ENCODE assay signal across 9 cellular contexts in the genomic region with DNA sequence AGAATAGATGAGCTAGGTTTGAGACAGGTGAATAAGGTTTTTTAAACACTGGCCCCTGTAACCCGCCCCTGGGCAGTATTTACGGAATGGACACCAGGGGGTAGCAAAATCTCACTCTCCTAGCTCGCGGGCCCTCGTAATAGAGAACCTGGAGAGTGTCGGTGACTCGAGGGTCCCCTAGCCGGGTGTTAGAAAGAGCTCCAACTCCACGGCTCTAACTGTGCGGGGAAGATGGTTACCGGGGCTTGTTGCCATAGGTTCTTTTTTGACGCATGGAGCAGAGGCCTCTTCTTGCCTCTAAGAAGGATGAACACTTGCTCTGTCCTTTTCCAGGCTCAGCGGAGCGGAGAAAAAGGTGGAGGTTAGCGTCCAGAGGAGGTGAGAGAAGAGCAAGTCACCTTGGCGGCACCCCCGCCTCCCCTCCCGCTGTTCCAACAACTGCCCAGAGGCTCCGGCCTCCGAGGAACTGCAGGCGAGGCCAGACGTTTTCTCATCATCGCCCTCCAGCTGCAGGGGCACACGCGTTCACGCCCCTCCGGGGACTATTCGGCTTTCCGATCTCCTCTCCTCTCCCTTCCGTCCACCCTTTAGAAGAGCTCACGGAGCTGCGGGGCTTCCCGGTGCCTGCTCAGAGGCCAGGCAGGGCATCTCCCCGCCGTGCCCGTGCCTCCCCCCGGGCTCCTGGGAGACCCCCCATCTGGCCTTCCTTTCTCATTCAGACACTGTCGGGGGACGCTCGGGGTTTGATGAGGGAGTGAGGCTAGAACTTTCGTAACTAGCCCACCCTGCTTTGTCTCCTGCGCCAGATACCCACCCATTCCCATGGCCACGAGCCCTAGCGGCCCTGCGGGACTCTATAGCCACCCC. TPM values are rescaled to one million over a fixed set of nuclear protein-coding genes. Genes with fewer than 3 reads are reported as not detected.
DNase-seq lines count a peak whose midpoint lies in the region; ATAC-seq, FAIRE-seq and TF ChIP-seq lines count a peak whose summit lies in the region.
"Had no signal": no experiment of that assay in that cellular context is flagged by ENCODE, and none has a peak within 500 bp of the region (broad histone marks: within the 10 kb centered on the region; RNA-seq: fewer than 3 reads in every experiment).

No MANE protein-coding gene starts in this region.

- intact Hi-C loops in PC-9 (cut with micrococcal nuclease; ENCODE audit: unreplicated experiment) (loop anchor here (1.0 to 10.0 kb wide), 3 partner anchors 36 to 489 kb away; no protein-coding TSS in a partner anchor), adrenal gland (cut with DNase I) (loop anchor here in 1 of 2 donors (2.0 kb wide), 1 partner anchor 22 kb away; no protein-coding TSS in a partner anchor), heart left ventricle (cut with DNase I) (loop anchor here in 9 of 10 donors (1.0 to 5.0 kb wide), 8 partner anchors 22 to 39 kb away; a partner anchor contains a TSS)

- H2AFZ ChIP-seq in PC-9 = no peak overlapping the region

- H3K4me2 ChIP-seq in PC-9 = no peak overlapping the region

- TF ChIP-seq CTCF in D721Med (IDR thresholded peaks at IDR 0.05; ENCODE audit: insufficient read depth, missing control alignments) (peak; percentile 64), PC-9 (conservative IDR thresholded peaks at IDR 0.05) (peak; percentile 54), adrenal gland (IDR thresholded peaks at IDR 0.05) (peak; percentile 17 to 66 (median 54)), heart left ventricle (IDR thresholded peaks at IDR 0.05) (peak; percentile 57 to 79 (median 67))

- H4K20me1 ChIP-seq in PC-9 (ENCODE audit: insufficient read depth) = no peaks in the 10 kb centered on the region

- H3K27ac ChIP-seq in PC-9 = no peak overlapping the region
- H3K27ac ChIP-seq in adrenal gland = peak overlapping the region in 3 of 5 donors; percentile 85 to 93 (median 90)
- H3K27ac ChIP-seq in heart left ventricle = peak overlapping the region in 11 of 12 donors; percentile 87 to 99 (median 93)

- H3F3A ChIP-seq in PC-9 (ENCODE audit: insufficient read depth, low read depth) = no peaks in the 10 kb centered on the region

- no peaks in the 10 kb centered on the region for H3K9me2 ChIP-seq in PC-9 (ENCODE audit: insufficient read depth)

- no peaks in the 10 kb centered on the region for H3K79me2 ChIP-seq in PC-9 (ENCODE audit: low read depth)

- no peak overlapping the region for H3K4me3 ChIP-seq in PC-9
- H3K4me3 ChIP-seq in adrenal gland = peak overlapping the region in 1 of 4 donors; percentile 88
- peak overlapping the region; percentile 14 to 99 (median 82) for H3K4me3 ChIP-seq in heart left ventricle

- H3K27me3 ChIP-seq in PC-9 (ENCODE audit: insufficient read depth, low read depth) (no peaks in the 10 kb centered on the region; the same call in none of the 2 replicates), adrenal gland (no peaks in the 10 kb centered on the region), heart left ventricle (peaks cover 0 to 6% (median 0%) of the 10 kb centered on the region in 9 donors)

- CTCF ChIA-PET in PC-9 (lab: Charles Lee) = interaction anchor here (1.1 to 2.2 kb wide), 4 partner anchors 36 to 67 kb away, joined by 3 to 19 read pairs (median 8); no protein-coding TSS in a partner anchor

- POLR2A ChIA-PET in PC-9 (lab: Charles Lee; ENCODE audit: unreplicated experiment) = interaction anchor here (0.6 to 0.7 kb wide), 3 partner anchors 36 to 369 kb away, joined by 4 to 6 read pairs (median 5); no protein-coding TSS in a partner anchor

- no peak for DNase-seq in D721Med (ENCODE audit: insufficient read length, low spot score)
- peak; percentile 72 for DNase-seq in KBM-7
- DNase-seq in PC-9 = peak in 1 of 2 experiments; percentile 44
- peak in 4 of 7 donors; percentile 20 to 73 (median 46) for DNase-seq in adrenal gland
- peak in 4 of 5 donors; percentile 57 to 69 (median 66) for DNase-seq in heart left ventricle
- peak; percentile 14 for DNase-seq in occipital lobe (lab: John Stamatoyannopoulos, UW)

- FAIRE-seq in D721Med (lab: Jason Lieb, UNC) = no peak

- TF ChIP-seq POLR2A in adrenal gland (IDR thresholded peaks at IDR 0.05) (no peak), heart left ventricle (IDR thresholded peaks at IDR 0.05) (no peak)

- ATAC-seq in heart left ventricle (peak; percentile 23 to 46 (median 32)), GM21576 (IDR thresholded peaks at IDR 0.05; ENCODE audit: unreplicated experiment) (no peak), HG02852 (IDR thresholded peaks at IDR 0.05; ENCODE audit: unreplicated experiment) (no peak)

- no peaks in the 10 kb centered on the region for H3K36me3 ChIP-seq in PC-9 (ENCODE audit: low read depth)
- peaks cover 0 to 9% of the 10 kb centered on the region in 2 donors for H3K36me3 ChIP-seq in adrenal gland (replicated peaks in 1 of 2)
- H3K36me3 ChIP-seq in heart left ventricle = peaks cover 0 to 12% (median 5%) of the 10 kb centered on the region in 9 donors

- in situ Hi-C loops in KBM-7 (cut with MboI; ENCODE audit: low pct_unique_long_range_greater_than_20kb, low sequenced_read_pairs) = no loop called here

- H3K4me1 ChIP-seq in PC-9 (replicated peaks; ENCODE audit: insufficient read depth) (no peaks in the 10 kb centered on the region), adrenal gland (replicated peaks in 1 of 2) (peaks cover 25 to 31% of the 10 kb centered on the region in 2 donors), heart left ventricle (peaks cover 0 to 40% (median 28%) of the 10 kb centered on the region in 12 donors)

- BruUV-seq in PC-9 (replicated peaks; lab: Mats Ljungman, UMichigan) = no TSS peak

- H3K9me3 ChIP-seq in PC-9 (ENCODE audit: insufficient read depth, low read depth) (no peaks in the 10 kb centered on the region), adrenal gland (replicated peaks in 1 of 3) (no peaks in the 10 kb centered on the region), heart left ventricle (no peaks in the 10 kb centered on the region)

- WGBS in adrenal gland, 4 donors = 41 to 62% (median 47%) methylated on average over 38 to 45 of the region's 45 CpGs
- WGBS in heart left ventricle, 4 donors = 2 to 4% (median 3%) methylated on average over 43 to 45 of the region's 45 CpGs

RNA-seq across cellular contexts. Expression of a gene that starts 1.4 kb away (rescaled TPM):
- total RNA-seq in PC-9 (2021) (12.7 and 13.0 TPM in 2 replicates), adrenal gland (100 to 1,000 TPM; 108 to 258 (median 151) TPM), heart left ventricle (10 to 100 TPM; 16.1 to 31.5 (median 18.8) TPM), occipital lobe (15.9 TPM)
- polyA plus RNA-seq in adrenal gland (100 to 1,000 TPM; 126 to 148 (median 137) TPM), heart left ventricle (10 to 100 TPM; 15.5 to 18.2 TPM)
- total RNA-seq: T-helper 1 cell treated with Interleukin-12 subunit alpha and Interleukin-12 subunit beta and Interleukin-4 antibody, amounts not matched to agents 30 ng/mL and 1 ng/mL, for 36 hours had no signal

RNA-seq across cellular contexts. Expression of a gene that starts 11.1 kb away (rescaled TPM):
- total RNA-seq in PC-9 (2021) (not detected in 2 replicates), adrenal gland (not detected), heart left ventricle (not detected), occipital lobe (not detected)
- polyA plus RNA-seq in adrenal gland (not detected), heart left ventricle (not detected)
- total RNA-seq: T-helper 1 cell treated with Interleukin-12 subunit alpha and Interleukin-12 subunit beta and Interleukin-4 antibody, amounts not matched to agents 30 ng/mL and 1 ng/mL, for 36 hours had no signal

RNA-seq across cellular contexts. Expression of a gene that starts 26.6 kb away (rescaled TPM):
- not detected in 2 replicates for total RNA-seq in PC-9 (2021)
- total RNA-seq in adrenal gland = under 1 TPM in 1 of 8 donors, not detected in 7; 0.34 TPM
- polyA plus RNA-seq in adrenal gland = under 1 TPM in 1 of 3 donors, not detected in 2; 0.20 TPM
- total RNA-seq in heart left ventricle = not detected
- under 1 TPM in 1 of 2 donors, not detected in 1; 0.04 TPM for polyA plus RNA-seq in heart left ventricle
- not detected for total RNA-seq in occipital lobe
- total RNA-seq: T-helper 1 cell treated with Interleukin-12 subunit alpha and Interleukin-12 subunit beta and Interleukin-4 antibody, amounts not matched to agents 30 ng/mL and 1 ng/mL, for 36 hours had no signal

RNA-seq across cellular contexts. Expression of a gene that starts 29.7 kb away (rescaled TPM):
- total RNA-seq in PC-9 (2021) (23.0 and 25.3 TPM in 2 replicates), adrenal gland (100 to 1,000 TPM in 6 of 8 donors, 10 to 100 TPM in 2; 81.8 to 169 (median 113) TPM), heart left ventricle (10 to 100 TPM; 33.9 to 97.9 (median 38.2) TPM), occipital lobe (9.7 TPM)
- polyA plus RNA-seq in adrenal gland (10 to 100 TPM; 14.8 to 97.2 (median 85.8) TPM), heart left ventricle (10 to 100 TPM; 50.0 to 57.4 TPM)

RNA-seq across cellular contexts. Expression of a gene that starts 32.1 kb away (rescaled TPM):
- total RNA-seq in PC-9 (2021) = 0.35 and 1.4 TPM in 2 replicates
- total RNA-seq in adrenal gland = 1 to 10 TPM in 5 of 8 donors, under 1 TPM in 2, not detected in 1; 0.55 to 3.9 (median 1.1) TPM
- polyA plus RNA-seq in adrenal gland = 1 to 10 TPM; 2.6 to 8.8 (median 8.0) TPM
- total RNA-seq in heart left ventricle = under 1 TPM in 6 of 9 donors, not detected in 3; 0.19 to 0.79 (median 0.36) TPM
- under 1 TPM; 0.29 to 0.57 TPM for polyA plus RNA-seq in heart left ventricle
- total RNA-seq in occipital lobe = not detected
- total RNA-seq: T-helper 1 cell treated with Interleukin-12 subunit alpha and Interleukin-12 subunit beta and Interleukin-4 antibody, amounts not matched to agents 30 ng/mL and 1 ng/mL, for 36 hours had no signal

Comparison
In these comparisons a context has a peak if more than half of its experiments do, and no peak if none do; other contexts are left out.
1. ATAC-seq: peak in heart left ventricle (4 of 4); none in GM21576 (single experiment) and HG02852 (single experiment).
2. Peak in every context shown above with its lines, with median percentiles within 50 percentile points of each other: CTCF ChIP-seq.